ENCODE assay signal across 1 cellular context in genomic region chr2:215311625-215312394, GRCh38.
A peak's percentile ranks its signal among the peaks of the same experiment; 100 is the strongest.
TF ChIP-seq lines count a peak whose summit lies in the region.

Gene ATIC, plus strand, starts transcription at chr2:215312059. Its CDS starts 84 bp downstream, at chr2:215312143.

TF ChIP-seq in K562, 482 proteins besides CTCF, POLR2A, EP300 and RAD21 (continued from another document and continues in another):
- TF ChIP-seq MGA (IDR thresholded peaks at IDR 0.05): peak; percentile 77
- TF ChIP-seq ZNF174 (CRISPR knock-in tag; IDR thresholded peaks at IDR 0.05): no peak
- no peak for TF ChIP-seq ZNF124 (CRISPR knock-in tag; IDR thresholded peaks at IDR 0.05)
- no peak for TF ChIP-seq MTA1 (IDR thresholded peaks at IDR 0.05; ENCODE audit: borderline replicate concordance)
- TF ChIP-seq JUN (IDR thresholded peaks at IDR 0.05; ENCODE audit: borderline replicate concordance, low read depth, low read length): peak; percentile 7; the same call in 1 of the 2 replicates
- TF ChIP-seq JUN (CRISPR knock-in tag; IDR thresholded peaks at IDR 0.05; ENCODE audit: borderline replicate concordance): 0 out of 2 replicates have a peak, but pooled peaks have one; percentile 36
- TF ChIP-seq ZNF444 (CRISPR knock-in tag; IDR thresholded peaks at IDR 0.05): no peak
- TF ChIP-seq GABPB1 (CRISPR knock-in tag; IDR thresholded peaks at IDR 0.05): peak; percentile 68
- TF ChIP-seq LCOR (CRISPR knock-in tag; IDR thresholded peaks at IDR 0.05): peak; percentile 86
- TF ChIP-seq SMAD4 (CRISPR knock-in tag; conservative IDR thresholded peaks at IDR 0.05): peak; percentile 63; the same call in 1 of the 2 replicates
- peak in 1 of 2 experiments; percentile 56; a peak in 1 of 4 replicates for TF ChIP-seq MLLT1 (IDR thresholded peaks at IDR 0.05)
- peak; percentile 88 for TF ChIP-seq FIP1L1 (IDR thresholded peaks at IDR 0.05; ENCODE audit: low read depth, low read length, poor library complexity, severe bottlenecking)
- TF ChIP-seq SMARCB1 (IDR thresholded peaks at IDR 0.05; ENCODE audit: insufficient read length, low read depth): no peak
- peak; percentile 76 for TF ChIP-seq TAF1 (IDR thresholded peaks at IDR 0.05; ENCODE audit: control insufficient read depth, extremely low read depth, insufficient read depth, low read length, severe bottlenecking)
- no peak for TF ChIP-seq ESRRB (CRISPR knock-in tag; IDR thresholded peaks at IDR 0.05; ENCODE audit: borderline replicate concordance)
- TF ChIP-seq ZBED1 (IDR thresholded peaks at IDR 0.05): peak; percentile 60; the same call in 1 of the 2 replicates
- peak; percentile 62; the same call in 1 of the 2 replicates for TF ChIP-seq CC2D1A (IDR thresholded peaks at IDR 0.05)
- TF ChIP-seq KDM5B (IDR thresholded peaks at IDR 0.05; ENCODE audit: insufficient replicate concordance, low read depth, low read length): peak; percentile 63
- TF ChIP-seq ZC3H4 (CRISPR knock-in tag; IDR thresholded peaks at IDR 0.05; ENCODE audit: borderline replicate concordance): no peak
- TF ChIP-seq RBM15 (IDR thresholded peaks at IDR 0.05; ENCODE audit: insufficient read depth, low read length): no peak
- peak; percentile 71 for TF ChIP-seq SUPT5H (IDR thresholded peaks at IDR 0.05)
- no peak for TF ChIP-seq ZNF133 (CRISPR knock-in tag; IDR thresholded peaks at IDR 0.05)
- peak; percentile 42 for TF ChIP-seq HCFC1 (IDR thresholded peaks at IDR 0.05; ENCODE audit: low read depth, low read length)
- TF ChIP-seq ZBTB17 (CRISPR knock-in tag; IDR thresholded peaks at IDR 0.05): 0 out of 2 replicates have a peak, but pooled peaks have one; percentile 30
- peak in 1 of 2 experiments; percentile 82; a peak in 2 of 4 replicates for TF ChIP-seq HDAC1 (IDR thresholded peaks at IDR 0.05)
- peak; percentile 33; the same call in 1 of the 2 replicates for TF ChIP-seq ETV5 (CRISPR knock-in tag; IDR thresholded peaks at IDR 0.05; ENCODE audit: low read depth)
- TF ChIP-seq HMGN3 (IDR thresholded peaks at IDR 0.05; ENCODE audit: borderline replicate concordance, extremely low read depth, insufficient read length, low read depth, low read length): peak; percentile 85
- TF ChIP-seq ELF1 (tag; IDR thresholded peaks at IDR 0.05): peak; percentile 77
- peak; percentile 52; the same call in 1 of the 2 replicates for TF ChIP-seq CREB3L1 (IDR thresholded peaks at IDR 0.05; ENCODE audit: borderline replicate concordance, low read depth)
- peak in 1 of 2 experiments; percentile 49; a peak in 1 of 4 replicates for TF ChIP-seq ETV6 (IDR thresholded peaks at IDR 0.05; ENCODE audit: borderline replicate concordance in 1 of 2, low read depth in 2 of 2, low read length in 1 of 2)
- TF ChIP-seq ETV6 (CRISPR knock-in tag; IDR thresholded peaks at IDR 0.05; ENCODE audit: borderline replicate concordance): no peak
- TF ChIP-seq FOSL1 (tag; conservative IDR thresholded peaks at IDR 0.05): no peak
- no peak for TF ChIP-seq ZNF780A (CRISPR knock-in tag; IDR thresholded peaks at IDR 0.05)
- TF ChIP-seq ZBTB2 (IDR thresholded peaks at IDR 0.05): no peak
- peak; percentile 30; the same call in 1 of the 2 replicates for TF ChIP-seq RREB1 (CRISPR knock-in tag; IDR thresholded peaks at IDR 0.05)
- TF ChIP-seq ZNF583 (CRISPR knock-in tag; IDR thresholded peaks at IDR 0.05): peak; percentile 67; the same call in 1 of the 2 replicates
- peak; percentile 54 for TF ChIP-seq DPF2 (IDR thresholded peaks at IDR 0.05)
- TF ChIP-seq NR3C1 (CRISPR knock-in tag; IDR thresholded peaks at IDR 0.05): 0 out of 2 replicates have a peak, but pooled peaks have one; percentile 24
- TF ChIP-seq TFAP4 (CRISPR knock-in tag; IDR thresholded peaks at IDR 0.05; ENCODE audit: borderline replicate concordance): peak; percentile 77; the same call in 1 of the 2 replicates
